Comparison of ENCODE assay signal across 1 cellular context in the genomic region with DNA sequence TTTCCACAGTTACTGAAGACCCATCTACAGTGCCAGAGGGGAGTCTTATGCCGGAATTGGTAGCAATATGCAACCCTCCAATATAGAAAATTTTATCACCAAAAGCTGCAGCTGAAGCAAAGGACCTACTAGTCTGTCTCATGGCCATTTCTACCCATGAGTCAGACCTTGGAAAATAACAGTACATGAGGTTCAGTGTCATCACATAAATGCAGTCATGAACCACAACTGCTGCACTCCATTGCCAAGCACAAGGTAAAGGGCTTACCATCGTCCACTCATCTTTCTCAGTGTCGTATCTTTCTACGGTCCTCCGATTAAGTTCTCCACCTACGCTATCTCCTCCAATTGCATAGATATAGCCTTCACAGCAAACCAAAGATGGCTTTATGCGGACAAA.
TF ChIP-seq lines count a peak whose summit lies in the region.

No MANE protein-coding gene starts in this region.

TF ChIP-seq in K562, 482 proteins besides CTCF, POLR2A, EP300 and RAD21 (continued from another document):
- TF ChIP-seq, protein P1, sequence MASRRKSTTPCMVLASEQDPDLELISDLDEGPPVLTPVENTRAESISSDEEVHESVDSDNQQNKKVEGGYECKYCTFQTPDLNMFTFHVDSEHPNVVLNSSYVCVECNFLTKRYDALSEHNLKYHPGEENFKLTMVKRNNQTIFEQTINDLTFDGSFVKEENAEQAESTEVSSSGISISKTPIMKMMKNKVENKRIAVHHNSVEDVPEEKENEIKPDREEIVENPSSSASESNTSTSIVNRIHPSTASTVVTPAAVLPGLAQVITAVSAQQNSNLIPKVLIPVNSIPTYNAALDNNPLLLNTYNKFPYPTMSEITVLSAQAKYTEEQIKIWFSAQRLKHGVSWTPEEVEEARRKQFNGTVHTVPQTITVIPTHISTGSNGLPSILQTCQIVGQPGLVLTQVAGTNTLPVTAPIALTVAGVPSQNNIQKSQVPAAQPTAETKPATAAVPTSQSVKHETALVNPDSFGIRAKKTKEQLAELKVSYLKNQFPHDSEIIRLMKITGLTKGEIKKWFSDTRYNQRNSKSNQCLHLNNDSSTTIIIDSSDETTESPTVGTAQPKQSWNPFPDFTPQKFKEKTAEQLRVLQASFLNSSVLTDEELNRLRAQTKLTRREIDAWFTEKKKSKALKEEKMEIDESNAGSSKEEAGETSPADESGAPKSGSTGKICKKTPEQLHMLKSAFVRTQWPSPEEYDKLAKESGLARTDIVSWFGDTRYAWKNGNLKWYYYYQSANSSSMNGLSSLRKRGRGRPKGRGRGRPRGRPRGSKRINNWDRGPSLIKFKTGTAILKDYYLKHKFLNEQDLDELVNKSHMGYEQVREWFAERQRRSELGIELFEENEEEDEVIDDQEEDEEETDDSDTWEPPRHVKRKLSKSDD (conservative IDR thresholded peaks at IDR 0.05; ENCODE audit: low read length) = no peak
- TF ChIP-seq ZNF12 (CRISPR knock-in tag; IDR thresholded peaks at IDR 0.05) = no peak
- no peak for TF ChIP-seq FOXJ3 (CRISPR knock-in tag; IDR thresholded peaks at IDR 0.05)
- no peak for TF ChIP-seq EHMT2 (IDR thresholded peaks at IDR 0.05)
- TF ChIP-seq POLR2AphosphoS5 (IDR thresholded peaks at IDR 0.05; ENCODE audit: control insufficient read depth, insufficient read depth, low read depth, low read length) = 0 out of 2 replicates have a peak, but pooled peaks have one; percentile 11
- 0 out of 2 replicates have a peak, but pooled peaks have one; percentile 14 for TF ChIP-seq PML (IDR thresholded peaks at IDR 0.05; ENCODE audit: low read length)
- TF ChIP-seq THRAP3 (IDR thresholded peaks at IDR 0.05; ENCODE audit: borderline replicate concordance) = no peak
